In genomic region chr14:74141703-74142102, GRCh38 we compare ENCODE assay signal across 19 cellular contexts. TPM values are rescaled to one million over a fixed set of nuclear protein-coding genes. Genes with fewer than 3 reads are reported as not detected.
A peak's percentile ranks its signal among the peaks of the same experiment; 100 is the strongest.
DNase-seq lines count a peak whose midpoint lies in the region; ATAC-seq and TF ChIP-seq lines count a peak whose summit lies in the region.
"Had no signal": no experiment of that assay in that cellular context is flagged by ENCODE, and none has a peak within 500 bp of the region (broad histone marks: within the 10 kb centered on the region; RNA-seq: fewer than 3 reads in every experiment).

No MANE protein-coding gene starts in this region.

- no peaks in the 10 kb centered on the region for H3K27me3 Mint-ChIP-seq in H9 (ENCODE audit: low read depth)

- ATAC-seq in Right ventricle myocardium superior (ENCODE audit: poor library complexity) = peak; percentile 71
- ATAC-seq: A549 had no signal

- no peak overlapping the region for H3T11ph ChIP-seq in H9 (ENCODE audit: low read length)

- H2AK5ac ChIP-seq in H9 (ENCODE audit: insufficient read length, low read length) = no peak overlapping the region

- H3K14ac ChIP-seq in H9 (ENCODE audit: insufficient read depth, low read length) = no peak overlapping the region

- H3K4me1 ChIP-seq in muscle layer of duodenum (ENCODE audit: control insufficient read depth in 1 of 2, insufficient read depth in 2 of 2, low read length in 2 of 2) = peaks cover 0 to 3% of the 10 kb centered on the region in 2 donors
- no peaks in the 10 kb centered on the region for H3K4me1 ChIP-seq in H9 (ENCODE audit: insufficient read depth, low read length)
- H3K4me1 ChIP-seq: A549, colonic mucosa, prostate gland had no signal

- no peak overlapping the region for H2BK120ac ChIP-seq in H9 (ENCODE audit: low read depth, low read length, poor library complexity, severe bottlenecking)

- no peaks in the 10 kb centered on the region for H3K36me3 ChIP-seq in muscle layer of duodenum (ENCODE audit: control insufficient read depth in 1 of 2, insufficient read depth in 2 of 2, low read length in 2 of 2)
- H3K36me3 ChIP-seq in brain microvascular endothelial cell (replicated peaks) = no peaks in the 10 kb centered on the region
- H3K36me3 ChIP-seq: colonic mucosa, esophagus squamous epithelium, prostate gland had no signal

- no peak overlapping the region for H3K9ac ChIP-seq in H9 (ENCODE audit: extremely low read depth, insufficient read length, low read length)

- no peaks in the 10 kb centered on the region for H3K27me3 ChIP-seq in muscle layer of duodenum (ENCODE audit: low read depth, low read length)
- no peaks in the 10 kb centered on the region for H3K27me3 ChIP-seq in H9 (ENCODE audit: insufficient read depth, low read length)
- H3K27me3 ChIP-seq in brain microvascular endothelial cell (replicated peaks) = no peaks in the 10 kb centered on the region
- H3K27me3 ChIP-seq: colonic mucosa, esophagus squamous epithelium had no signal

- H3K4ac ChIP-seq in H9 (ENCODE audit: low read depth, low read length) = no peak overlapping the region

- H2AFZ ChIP-seq in H9 (ENCODE audit: low read length) = no peak overlapping the region

- no peak overlapping the region for H4K91ac ChIP-seq in H9 (ENCODE audit: insufficient read length, low read depth, low read length)

- H3K79me2 ChIP-seq in H9 (ENCODE audit: insufficient read depth, low read length) = no peaks in the 10 kb centered on the region

- DNase-seq in Right ventricle myocardium superior (no peak), cardiac septum (ENCODE audit: low spot score) (no peak), fibroblast of villous mesenchyme (ENCODE audit: low read depth) (peak; percentile 47), NCI-H82 (lab: John Stamatoyannopoulos, UW) (no peak), H9 (no peak), brain microvascular endothelial cell (no peak), inferior parietal cortex (ENCODE audit: extremely low spot score) (no peak)
- DNase-seq: activated CD4-positive, alpha-beta T cell treated with anti-CD3 and anti-CD28 coated beads, Interleukin-2, amount 50 U/mL, for 48 hours; amniotic stem cell; Caco-2; colonic mucosa; esophagus squamous epithelium; GF-D8; NCI-H1048; stimulated activated CD8-positive, alpha-beta memory T cell treated with anti-CD3 and anti-CD28 coated beads, Interleukin-4, amount 100 ng/mL, for 48 hours had no signal

- H3K18ac ChIP-seq in H9 (ENCODE audit: insufficient read length, low read depth, low read length) = no peak overlapping the region

- intact Hi-C loops in Right ventricle myocardium superior (cut with DNase I) = no loop called here
- intact Hi-C loops in cardiac septum (cut with DNase I) = no loop called here

- no peak overlapping the region for H4K8ac ChIP-seq in H9 (replicated peaks; ENCODE audit: insufficient read length, low read depth, low read length)

- no peaks in the 10 kb centered on the region for H3K9me3 Mint-ChIP-seq in H9

- no peak overlapping the region for H3K56ac ChIP-seq in H9 (ENCODE audit: insufficient read length, low read depth, low read length)

- no peaks in the 10 kb centered on the region for H4K20me1 ChIP-seq in H9 (ENCODE audit: control insufficient read depth, insufficient read depth, insufficient read length)

- in situ Hi-C loops in brain microvascular endothelial cell (cut with HindIII; ENCODE audit: low pct_ligation_motif_present, low sequenced_read_pairs) = no loop called here

- no peaks in the 10 kb centered on the region for H3K9me3 ChIP-seq in muscle layer of duodenum (ENCODE audit: control insufficient read depth in 1 of 2, low read length in 2 of 2)
- H3K9me3 ChIP-seq in H9 (ENCODE audit: control insufficient read depth, low read depth, low read length) = no peaks in the 10 kb centered on the region
- H3K9me3 ChIP-seq: A549, Caco-2, colonic mucosa, esophagus squamous epithelium, prostate gland had no signal

- H3K23ac ChIP-seq in H9 (ENCODE audit: insufficient read length, low read depth, low read length) = no peak overlapping the region

- no peak overlapping the region for H3K4me3 Mint-ChIP-seq in H9

- WGBS in H9 (ENCODE audit: extremely low coverage, insufficient read length, low lambda C conversion rate) = no CpG with 5 or more reads among the region's 3 CpGs

- peaks cover 0 to 7% of the 10 kb centered on the region in 2 experiments; a peak in 1 of 4 replicates for H3K4me1 Mint-ChIP-seq in H9

- H3K27ac ChIP-seq in muscle layer of duodenum (ENCODE audit: low read length) (peak overlapping the region; percentile 9), H9 (ENCODE audit: insufficient read length, low read depth, low read length) (no peak overlapping the region), brain microvascular endothelial cell (no peak overlapping the region)
- H3K27ac ChIP-seq: A549, colonic mucosa, prostate gland, SK-N-MC had no signal

- H3K27ac Mint-ChIP-seq in H9 = 0 out of 7 replicates have a peak overlapping the region, but pooled peaks of 1 of the 3 experiments have one; percentile 12

- no peaks in the 10 kb centered on the region for H3K36me3 Mint-ChIP-seq in H9 (ENCODE audit: insufficient read depth in 1 of 3, low read depth in 3 of 3)

- no peak overlapping the region for H2BK15ac ChIP-seq in H9 (ENCODE audit: low read depth, low read length)

- TF ChIP-seq CTCF in fibroblast of villous mesenchyme (IDR thresholded peaks at IDR 0.05; ENCODE audit: insufficient read depth, low read depth, low read length) (no peak), H9 (conservative IDR thresholded peaks at IDR 0.05) (no peak), brain microvascular endothelial cell (IDR thresholded peaks at IDR 0.05; ENCODE audit: low read depth, low read length, missing control alignments) (no peak)

- H4K5ac ChIP-seq in H9 (ENCODE audit: insufficient read length, low read depth, low read length) = no peak overlapping the region

- no peak overlapping the region for H2BK12ac ChIP-seq in H9 (ENCODE audit: insufficient read length, low read depth, low read length)

- H2BK5ac ChIP-seq in H9 (ENCODE audit: insufficient read length, low read length) = no peak overlapping the region

- no peaks in the 10 kb centered on the region for H3K79me1 ChIP-seq in H9 (ENCODE audit: insufficient read depth, low read depth, low read length, poor library complexity, severe bottlenecking)

- no peak overlapping the region for H2BK20ac ChIP-seq in H9 (ENCODE audit: low read depth, low read length, poor library complexity, severe bottlenecking)

- H3K4me3 ChIP-seq in fibroblast of villous mesenchyme (ENCODE audit: low read depth, low read length) (no peak overlapping the region), muscle layer of duodenum (ENCODE audit: low read depth in 1 of 2, low read length in 2 of 2) (no peak overlapping the region), brain microvascular endothelial cell (ENCODE audit: low read depth, low read length) (no peak overlapping the region)
- H3K4me3 ChIP-seq: A549, colonic mucosa, esophagus squamous epithelium, prostate gland, SK-N-MC had no signal

- H3K4me2 ChIP-seq in H9 (ENCODE audit: insufficient read depth, insufficient read length, low read length) = no peak overlapping the region
- H3K4me2 ChIP-seq: A549 had no signal

- no peaks in the 10 kb centered on the region for H3K23me2 ChIP-seq in H9 (ENCODE audit: insufficient read length, low read depth, low read length, poor library complexity, severe bottlenecking)

RNA-seq across cellular contexts. Expression of gene LIN52, which starts 56.9 kb away (rescaled TPM):
- total RNA-seq in Right ventricle myocardium superior = 5.6 TPM
- total RNA-seq in cardiac septum = 7.4 TPM
- 10.0 and 11.2 TPM in 2 replicates for total RNA-seq in fibroblast of villous mesenchyme
- 9.9 and 11.0 TPM in 2 replicates for total RNA-seq in H9 (2021)

RNA-seq across cellular contexts. Expression of gene ALDH6A1, which starts 57.5 kb away (rescaled TPM):
- total RNA-seq in Right ventricle myocardium superior (56.9 TPM), cardiac septum (67.8 TPM), fibroblast of villous mesenchyme (10.6 and 16.0 TPM in 2 replicates), H9 (2021) (36.8 and 37.8 TPM in 2 replicates)
